Comparison of ENCODE assay signal across 8 cellular contexts in the genomic region with DNA sequence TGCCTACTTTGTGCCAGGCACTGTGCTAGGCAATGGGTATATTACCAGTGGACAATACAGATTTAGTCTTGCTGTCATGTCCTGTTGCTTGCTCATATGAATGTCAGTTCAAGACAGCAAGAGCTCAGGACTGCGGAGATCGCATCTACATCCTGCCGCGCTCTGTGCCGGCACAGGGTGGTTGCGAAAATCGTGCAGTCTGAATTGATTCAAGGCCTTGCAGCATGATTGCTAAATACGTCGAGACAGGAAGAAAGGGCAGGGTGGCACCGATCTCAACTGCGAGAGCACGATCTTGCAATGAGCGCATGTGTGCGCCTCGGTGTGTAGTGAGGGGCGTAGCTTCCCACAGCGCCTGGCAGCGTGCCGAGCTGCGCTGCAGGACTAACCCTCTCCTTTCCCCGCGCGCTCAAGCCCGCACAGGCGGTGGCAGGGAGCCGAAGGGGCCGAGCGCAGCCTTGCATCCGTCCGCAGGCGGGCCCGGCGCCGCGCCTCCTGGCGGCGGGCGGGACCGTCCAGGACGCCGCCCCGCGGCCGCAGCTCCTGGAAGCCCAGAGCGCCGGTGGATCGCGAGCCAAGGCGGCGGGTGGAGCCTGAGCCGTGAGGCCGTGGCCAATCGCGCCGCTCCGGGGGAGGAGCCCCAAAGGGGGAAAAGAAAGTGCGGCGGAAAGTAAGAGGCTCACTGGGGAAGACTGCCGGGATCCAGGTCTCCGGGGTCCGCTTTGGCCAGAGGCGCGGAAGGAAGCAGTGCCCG. TPM values are rescaled to one million over a fixed set of nuclear protein-coding genes. Genes with fewer than 3 reads are reported as not detected.
DNase-seq lines count a peak whose midpoint lies in the region; TF ChIP-seq lines count a peak whose summit lies in the region.

A gene with protein sequence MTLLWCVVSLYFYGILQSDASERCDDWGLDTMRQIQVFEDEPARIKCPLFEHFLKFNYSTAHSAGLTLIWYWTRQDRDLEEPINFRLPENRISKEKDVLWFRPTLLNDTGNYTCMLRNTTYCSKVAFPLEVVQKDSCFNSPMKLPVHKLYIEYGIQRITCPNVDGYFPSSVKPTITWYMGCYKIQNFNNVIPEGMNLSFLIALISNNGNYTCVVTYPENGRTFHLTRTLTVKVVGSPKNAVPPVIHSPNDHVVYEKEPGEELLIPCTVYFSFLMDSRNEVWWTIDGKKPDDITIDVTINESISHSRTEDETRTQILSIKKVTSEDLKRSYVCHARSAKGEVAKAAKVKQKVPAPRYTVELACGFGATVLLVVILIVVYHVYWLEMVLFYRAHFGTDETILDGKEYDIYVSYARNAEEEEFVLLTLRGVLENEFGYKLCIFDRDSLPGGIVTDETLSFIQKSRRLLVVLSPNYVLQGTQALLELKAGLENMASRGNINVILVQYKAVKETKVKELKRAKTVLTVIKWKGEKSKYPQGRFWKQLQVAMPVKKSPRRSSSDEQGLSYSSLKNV (plus strand): TSS at position 677 of the 754 bp plus-strand sequence. CDS start 50,205 bp downstream, outside the sequence.

- no peaks in the 10 kb centered on the region for H3K9me3 ChIP-seq in SJCRH30 (replicated peaks)
- no peaks in the 10 kb centered on the region for H3K9me3 ChIP-seq in neutrophil

- DNase-seq in ELF-1 (ENCODE audit: low read depth, low spot score) (peak; percentile 90), GOT3 (lab: John Stamatoyannopoulos, UW) (peak; percentile 93), SJCRH30 (peak; percentile 77 to 84), foreskin melanocyte (peak; percentile 90), substantia nigra (lab: John Stamatoyannopoulos, UW) (peak; percentile 31 to 87 (median 72))
- peak; percentile 54 to 88 (median 76) for DNase-seq in activated naive CD4-positive, alpha-beta T cell (lab: John Stamatoyannopoulos, UW)

- H3K4me3 ChIP-seq in SJCRH30 (peak within 1 kb of the TSS; percentile 78), neutrophil (ENCODE audit: low read depth in 1 of 2, low read length in 1 of 2) (peak within 1 kb of the TSS; percentile 87 to 95)

- no peak within 1 kb of the TSS for H3K27ac ChIP-seq in SJCRH30
- H3K27ac ChIP-seq in neutrophil = peak within 1 kb of the TSS; percentile 89
- peak within 1 kb of the TSS; percentile 60 for H3K27ac ChIP-seq in substantia nigra (ENCODE audit: low read depth, low read length, poor library complexity, severe bottlenecking)

- H3K36me3 ChIP-seq in SJCRH30 (no peaks in the 10 kb centered on the region), neutrophil (no peaks in the 10 kb centered on the region)

- TF ChIP-seq CTCF in LNCAP (IDR thresholded peaks at IDR 0.05) (peak; percentile 63), neutrophil (IDR thresholded peaks at IDR 0.05) (peak; percentile 95)

- H3K4me1 ChIP-seq in SJCRH30 (no peaks in the 10 kb centered on the region), neutrophil (ENCODE audit: control insufficient read depth in 1 of 2, insufficient read depth in 1 of 2, low read depth in 1 of 2, low read length in 1 of 2) (peaks cover 22 to 27% of the 10 kb centered on the region in 2 experiments)

- H3K27me3 ChIP-seq in SJCRH30 = no peaks in the 10 kb centered on the region
- H3K27me3 ChIP-seq in neutrophil = peaks cover 3% of the 10 kb centered on the region

RNA-seq across cellular contexts. Expression of the gene that starts here (rescaled TPM):
- total RNA-seq in SJCRH30 (2014; rRNA removed; shearing (Covaris generic)) = 5.8 and 6.8 TPM in 2 replicates
